Comparison of ENCODE assay signal across 1 cellular context in genomic region chr11:66643745-66644437, GRCh38.
TF ChIP-seq lines count a peak whose summit lies in the region.

No MANE protein-coding gene starts in this region.

TF ChIP-seq in K562, 482 proteins besides CTCF, POLR2A, EP300 and RAD21:
- TF ChIP-seq RBM22 (IDR thresholded peaks at IDR 0.05; ENCODE audit: low read depth, low read length, poor library complexity, severe bottlenecking), result peak; percentile 44
- peak; percentile 60 for TF ChIP-seq POLR2G (IDR thresholded peaks at IDR 0.05; ENCODE audit: low read depth, low read length)
- TF ChIP-seq RBFOX2 (IDR thresholded peaks at IDR 0.05; ENCODE audit: low read depth, low read length), result peak; percentile 61
- no peak for TF ChIP-seq ZNF133 (CRISPR knock-in tag; IDR thresholded peaks at IDR 0.05)
- TF ChIP-seq TSC22D4 (tag; IDR thresholded peaks at IDR 0.05), result no peak
- TF ChIP-seq COPS2 (conservative IDR thresholded peaks at IDR 0.05), result no peak
- TF ChIP-seq NCOR1 (IDR thresholded peaks at IDR 0.05), result no peak
- TF ChIP-seq FOXJ2 (tag; IDR thresholded peaks at IDR 0.05), result no peak
- no peak for TF ChIP-seq CBX2 (IDR thresholded peaks at IDR 0.05; ENCODE audit: insufficient read depth, low read length, poor library complexity, severe bottlenecking)
- no peak for TF ChIP-seq ZNF76 (CRISPR knock-in tag; IDR thresholded peaks at IDR 0.05; ENCODE audit: borderline replicate concordance)
TF ChIP-seq in K562: peak in this region for 3.
